ENCODE assay signal across 19 cellular contexts in the genomic region with DNA sequence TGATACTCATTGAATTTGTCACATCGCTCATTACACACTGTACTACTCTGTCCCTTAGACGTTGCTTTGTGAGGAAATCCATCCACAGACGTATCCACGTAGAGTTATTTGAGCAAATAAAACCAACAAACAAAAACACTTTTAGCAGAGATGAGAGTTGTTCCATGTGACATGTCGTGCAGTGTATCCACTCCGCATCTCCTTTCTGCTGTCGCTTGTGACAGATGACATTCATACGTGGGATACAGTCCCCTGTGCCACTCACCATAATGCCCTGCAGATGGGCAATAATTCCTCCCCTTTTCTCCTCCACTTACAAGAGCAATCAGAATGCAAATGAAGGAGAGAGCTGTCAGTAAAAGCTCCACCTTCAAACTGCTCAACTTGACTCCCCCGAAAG.
"Had no signal": no experiment of that assay in that cellular context is flagged by ENCODE, and none has a peak within 500 bp of the region (broad histone marks: within the 10 kb centered on the region; RNA-seq: fewer than 3 reads in every experiment).

No MANE protein-coding gene starts in this region.

- H3K27ac ChIP-seq: cardiac muscle cell, hepatocyte, lower lobe of right lung, upper lobe of left lung had no signal

- H3K36me3 ChIP-seq: cardiac muscle cell had no signal

- H2AFZ ChIP-seq: hepatocyte had no signal

- H3K27me3 Mint-ChIP-seq: activated naive CD8-positive, alpha-beta T cell treated with anti-CD3 and anti-CD28 coated beads, Interleukin-2, amount 50 U/mL, for 24 hours had no signal

- H3K4me3 Mint-ChIP-seq: activated naive CD8-positive, alpha-beta T cell treated with anti-CD3 and anti-CD28 coated beads, Interleukin-2, amount 50 U/mL, for 24 hours; activated T-cell treated with anti-CD3 and anti-CD28 coated beads, Interleukin-2, amount 50 U/mL, for 4 hours; immature natural killer cell; neural crest cell had no signal

- H3K4me3 ChIP-seq: cardiac muscle cell, hepatocyte, lower lobe of right lung, mucosa of descending colon, upper lobe of left lung had no signal

- H3K27me3 ChIP-seq: cardiac muscle cell, hepatocyte, upper lobe of left lung had no signal

- H3K27ac Mint-ChIP-seq: activated naive CD8-positive, alpha-beta T cell treated with anti-CD3 and anti-CD28 coated beads, Interleukin-2, amount 50 U/mL, for 24 hours had no signal

- ATAC-seq: activated naive CD8-positive, alpha-beta T cell treated with anti-CD3 and anti-CD28 coated beads, Interleukin-2, amount 50 U/mL, for 24 hours; activated T-cell treated with anti-CD3 and anti-CD28 coated beads, Interleukin-2, amount 50 U/mL, for 4 hours; left lobe of liver; lower lobe of right lung; mucosa of descending colon had no signal

- H3K9me3 Mint-ChIP-seq: activated naive CD8-positive, alpha-beta T cell treated with anti-CD3 and anti-CD28 coated beads, Interleukin-2, amount 50 U/mL, for 24 hours; activated T-cell treated with anti-CD3 and anti-CD28 coated beads, Interleukin-2, amount 50 U/mL, for 4 hours; immature natural killer cell; neural crest cell had no signal

- DNase-seq: activated CD4-positive, alpha-beta T cell treated with anti-CD3 and anti-CD28 coated beads for 1 hour; activated CD4-positive, alpha-beta T cell treated with anti-CD3 and anti-CD28 coated beads, Interleukin-2, amount 50 U/mL, for 4 hours; activated CD8-positive, alpha-beta memory T cell treated with anti-CD3 and anti-CD28 coated beads, Interleukin-2, amount 50 U/mL, for 48 hours; activated effector memory CD4-positive, alpha-beta T cell treated with anti-CD3 and anti-CD28 coated beads, Interleukin-2, amount 50 U/mL, for 16 hours; activated naive CD4-positive, alpha-beta T cell treated with anti-CD3 and anti-CD28 coated beads, Interleukin-2, amount 50 U/mL, for 16 hours; activated naive CD8-positive, alpha-beta T cell treated with anti-CD3 and anti-CD28 coated beads, Interleukin-2, amount 50 U/mL, for 24 hours; activated T-cell treated with anti-CD3 and anti-CD28 coated beads, Interleukin-2, amount 50 U/mL, for 4 hours; foreskin fibroblast; immature natural killer cell; lower lobe of right lung; mesendoderm; mucosa of descending colon; stimulated activated CD4-positive, alpha-beta T cell treated with anti-CD3 and anti-CD28 coated beads, Interleukin-4, amount 100 ng/mL, for 1 hour; stimulated activated naive CD4-positive, alpha-beta T cell treated with Interleukin-2 at 50 U/mL for 16 hours; upper lobe of left lung had no signal

- H3K4me2 ChIP-seq: hepatocyte had no signal

- H3K9me3 ChIP-seq: lower lobe of right lung, mucosa of descending colon, upper lobe of left lung had no signal
